ENCODE assay signal across 27 cellular contexts in genomic region chr6:21708181-21708580, GRCh38.
"Had no signal": no experiment of that assay in that cellular context is flagged by ENCODE, and none has a peak within 500 bp of the region (broad histone marks: within the 10 kb centered on the region; RNA-seq: fewer than 3 reads in every experiment).

No MANE protein-coding gene starts in this region.

- H3K4me3 Mint-ChIP-seq: activated CD4-positive, alpha-beta T cell treated with anti-CD3 and anti-CD28 coated beads for 36 hours; activated CD4-positive, alpha-beta T cell treated with anti-CD3 and anti-CD28 coated beads, Interleukin-2, amount 10 ng/mL, durations not matched to agents 7 days and 5 days; activated CD8-positive, alpha-beta T cell treated with anti-CD3 and anti-CD28 coated beads, Interleukin-2, amount 10 ng/mL, durations not matched to agents 7 days and 5 days; activated naive CD4-positive, alpha-beta T cell treated with anti-CD3 and anti-CD28 coated beads for 36 hours; activated T-cell treated with anti-CD3 and anti-CD28 coated beads, Interleukin-2, amount 50 U/mL, for 24 hours had no signal

- H3K9me3 ChIP-seq: adrenal gland, body of pancreas, SJCRH30 had no signal

- H3K4me1 Mint-ChIP-seq: activated CD4-positive, alpha-beta T cell treated with anti-CD3 and anti-CD28 coated beads for 36 hours; activated CD4-positive, alpha-beta T cell treated with anti-CD3 and anti-CD28 coated beads, Interleukin-2, amount 10 ng/mL, durations not matched to agents 7 days and 5 days had no signal

- H3K27ac Mint-ChIP-seq: activated CD4-positive, alpha-beta T cell treated with anti-CD3 and anti-CD28 coated beads for 36 hours; activated CD4-positive, alpha-beta T cell treated with anti-CD3 and anti-CD28 coated beads, Interleukin-2, amount 10 ng/mL, durations not matched to agents 7 days and 5 days; activated CD8-positive, alpha-beta T cell treated with anti-CD3 and anti-CD28 coated beads, Interleukin-2, amount 10 ng/mL, durations not matched to agents 7 days and 5 days; activated naive CD4-positive, alpha-beta T cell treated with anti-CD3 and anti-CD28 coated beads for 36 hours; activated naive CD4-positive, alpha-beta T cell treated with anti-CD3 and anti-CD28 coated beads, Interleukin-2, amount 50 U/mL, for 72 hours; activated T-cell treated with anti-CD3 and anti-CD28 coated beads, Interleukin-2, amount 50 U/mL, for 24 hours had no signal

- H3K27ac ChIP-seq: adrenal gland, body of pancreas, PC-9, SJCRH30, SK-N-MC had no signal

- H2AFZ ChIP-seq: PC-9 had no signal

- H3K36me3 Mint-ChIP-seq: activated naive CD4-positive, alpha-beta T cell treated with anti-CD3 and anti-CD28 coated beads, Interleukin-2, amount 50 U/mL, for 72 hours had no signal

- H3K27me3 Mint-ChIP-seq: activated T-cell treated with anti-CD3 and anti-CD28 coated beads, Interleukin-2, amount 50 U/mL, for 24 hours had no signal

- H3K36me3 ChIP-seq: adrenal gland, SJCRH30 had no signal

- H3K4me2 ChIP-seq: PC-9 had no signal

- H3K27me3 ChIP-seq: adrenal gland, body of pancreas, SJCRH30 had no signal

- H3K4me1 ChIP-seq: adrenal gland, SJCRH30 had no signal

- H3K4me3 ChIP-seq: adrenal gland, body of pancreas, PC-9, SJCRH30, SK-N-MC had no signal

- ATAC-seq: activated CD4-positive, alpha-beta T cell treated with anti-CD3 and anti-CD28 coated beads for 36 hours; activated CD4-positive, CD25-positive, alpha-beta regulatory T cell treated with anti-CD3 and anti-CD28 coated beads, Interleukin-2, amount 50 U/mL, for 24 hours; activated CD8-positive, alpha-beta T cell treated with anti-CD3 and anti-CD28 coated beads, Interleukin-2, amount 10 ng/mL, durations not matched to agents 7 days and 5 days; activated naive CD4-positive, alpha-beta T cell treated with anti-CD3 and anti-CD28 coated beads, Interleukin-2, amount 50 U/mL, for 72 hours; body of pancreas had no signal

- H3K9me3 Mint-ChIP-seq: activated CD4-positive, alpha-beta T cell treated with anti-CD3 and anti-CD28 coated beads, Interleukin-2, amount 10 ng/mL, durations not matched to agents 7 days and 5 days; activated naive CD4-positive, alpha-beta T cell treated with anti-CD3 and anti-CD28 coated beads for 36 hours; activated naive CD4-positive, alpha-beta T cell treated with anti-CD3 and anti-CD28 coated beads, Interleukin-2, amount 50 U/mL, for 72 hours; activated T-cell treated with anti-CD3 and anti-CD28 coated beads, Interleukin-2, amount 50 U/mL, for 24 hours had no signal

- DNase-seq: activated CD4-positive, alpha-beta T cell treated with anti-CD3 and anti-CD28 coated beads for 36 hours; activated CD4-positive, alpha-beta T cell treated with anti-CD3 and anti-CD28 coated beads, Interleukin-2, amount 10 ng/mL, durations not matched to agents 7 days and 5 days; activated CD4-positive, alpha-beta T cell treated with anti-CD3 and anti-CD28 coated beads, Interleukin-2, amount 50 U/mL, for 48 hours; activated CD8-positive, alpha-beta T cell treated with anti-CD3 and anti-CD28 coated beads, Interleukin-2, amount 10 ng/mL, durations not matched to agents 7 days and 5 days; activated gamma-delta T cell treated with Interleukin-2 at 50 U/mL for 16 hours; activated naive CD4-positive, alpha-beta T cell treated with anti-CD3 and anti-CD28 coated beads for 36 hours; activated T-cell treated with anti-CD3 and anti-CD28 coated beads, Interleukin-2, amount 50 U/mL, for 24 hours; adrenal gland; body of pancreas; caudate nucleus; cerebellar nuclear complex; Karpas-422; NCI-H1105 treated with DMSO at 0.1 percent for 48 hours; NCI-H1436; NCI-H1694; NCI-H1930; NCI-H2081 treated with DMSO at 0.1 percent for 48 hours; NCI-H345; NCI-H524 treated with DMSO at 0.1 percent for 48 hours; NK-92 treated with Interleukin-12 subunit alpha and Interleukin-12 subunit beta, amount 100 ng/mL, for 24 hours; PC-9; SHP77; SJCRH30; T1000 had no signal
